10 cellular contexts compared by ENCODE assay signal in the genomic region with DNA sequence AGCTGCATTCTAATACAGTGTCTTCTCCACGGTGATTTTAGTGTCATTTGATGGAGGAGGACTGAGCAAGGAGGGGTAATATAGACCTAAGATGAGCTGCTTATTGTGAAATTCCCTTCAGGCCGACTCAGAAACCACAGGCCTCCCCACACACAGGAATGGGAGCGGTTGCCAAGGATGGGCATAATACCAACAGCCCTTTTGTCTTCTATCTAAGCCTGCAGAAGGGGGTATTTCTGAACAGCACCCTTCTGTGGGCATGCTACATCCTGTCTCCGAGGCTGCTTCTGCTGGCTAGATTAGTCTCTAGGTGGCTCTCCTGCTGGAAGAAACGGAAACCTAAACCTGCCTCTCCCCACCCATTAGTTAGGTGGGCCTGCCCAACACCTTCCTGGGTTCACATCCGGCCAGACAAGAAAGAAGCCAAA.
DNase-seq lines count a peak whose midpoint lies in the region; ATAC-seq and TF ChIP-seq lines count a peak whose summit lies in the region.
"Had no signal": no experiment of that assay in that cellular context is flagged by ENCODE, and none has a peak within 500 bp of the region (broad histone marks: within the 10 kb centered on the region; RNA-seq: fewer than 3 reads in every experiment).

No MANE protein-coding gene starts in this region.

- no peak for ATAC-seq in activated CD4-positive, alpha-beta T cell treated with anti-CD3 and anti-CD28 coated beads for 36 hours
- ATAC-seq in esophagus mucosa (peak; percentile 71), HG02981 (IDR thresholded peaks at IDR 0.05; ENCODE audit: unreplicated experiment) (no peak)
- peak; percentile 66 for ATAC-seq in stimulated activated effector memory CD8-positive, alpha-beta T cell treated with anti-CD3 and anti-CD28 coated beads, Interleukin-12 subunit alpha, Interleukin-12 subunit beta, amount 100 ng/mL, for 72 hours

- H3K4me2 ChIP-seq in SU-DHL-6 (ENCODE audit: low read depth, low read length, poor library complexity, severe bottlenecking), result no peak overlapping the region

- CTCF ChIA-PET in activated CD4-positive, alpha-beta T cell treated with anti-CD3 and anti-CD28 coated beads for 36 hours (lab: Charles Lee), result interaction anchor here (0.6 to 3.8 kb wide), 41 partner anchors 8 to 1153 kb away, joined by 3 to 56 read pairs (median 4); no protein-coding TSS in a partner anchor

- H3K27ac ChIP-seq in SU-DHL-6 (ENCODE audit: low read depth, low read length) (no peak overlapping the region), sigmoid colon (no peak overlapping the region)

- H3K27ac Mint-ChIP-seq in activated CD4-positive, alpha-beta T cell treated with anti-CD3 and anti-CD28 coated beads for 36 hours, result peak overlapping the region; percentile 4
- H3K27ac Mint-ChIP-seq in stimulated activated effector memory CD8-positive, alpha-beta T cell treated with anti-CD3 and anti-CD28 coated beads, Interleukin-12 subunit alpha, Interleukin-12 subunit beta, amount 100 ng/mL, for 72 hours, result peak overlapping the region; percentile 89

- peaks cover 17% of the 10 kb centered on the region for H3K4me1 Mint-ChIP-seq in activated CD4-positive, alpha-beta T cell treated with anti-CD3 and anti-CD28 coated beads for 36 hours
- H3K4me1 Mint-ChIP-seq in stimulated activated effector memory CD8-positive, alpha-beta T cell treated with anti-CD3 and anti-CD28 coated beads, Interleukin-12 subunit alpha, Interleukin-12 subunit beta, amount 100 ng/mL, for 72 hours, result peaks cover 40% of the 10 kb centered on the region

- no peak for TF ChIP-seq EP300 in sigmoid colon (IDR thresholded peaks at IDR 0.05)

- H3K27me3 ChIP-seq in SU-DHL-6 (ENCODE audit: low read length) (no peaks in the 10 kb centered on the region), sigmoid colon (no peaks in the 10 kb centered on the region)

- no peaks in the 10 kb centered on the region for H3K27me3 Mint-ChIP-seq in activated CD4-positive, alpha-beta T cell treated with anti-CD3 and anti-CD28 coated beads for 36 hours
- H3K27me3 Mint-ChIP-seq: CD4-positive, CD25-positive, alpha-beta regulatory T cell had no signal

- H3K9ac ChIP-seq in SU-DHL-6 (ENCODE audit: low read length), result no peak overlapping the region

- no peaks in the 10 kb centered on the region for H3K79me2 ChIP-seq in SU-DHL-6 (ENCODE audit: insufficient read depth, low read length)

- H3F3A ChIP-seq in SU-DHL-6 (ENCODE audit: insufficient read depth), result no peaks in the 10 kb centered on the region

- no peak for TF ChIP-seq POLR2A in sigmoid colon (IDR thresholded peaks at IDR 0.05)

- H3K4me1 ChIP-seq in sigmoid colon, result peaks cover 0 to 11% (median 5%) of the 10 kb centered on the region in 4 donors

- TF ChIP-seq CTCF in SU-DHL-6 (IDR thresholded peaks at IDR 0.05; ENCODE audit: insufficient read depth, low read length, poor library complexity, severe bottlenecking), result peak; percentile 1
- peak in 1 of 4 experiments; percentile 6 for TF ChIP-seq CTCF in sigmoid colon (IDR thresholded peaks at IDR 0.05)

- no peaks in the 10 kb centered on the region for H4K20me1 ChIP-seq in SU-DHL-6 (ENCODE audit: low read depth, low read length)

- H3K9me3 ChIP-seq in SU-DHL-6 (ENCODE audit: insufficient read depth, low read length) (no peaks in the 10 kb centered on the region), sigmoid colon (no peaks in the 10 kb centered on the region)

- H3K4me3 Mint-ChIP-seq in activated CD4-positive, alpha-beta T cell treated with anti-CD3 and anti-CD28 coated beads for 36 hours, result no peak overlapping the region
- peak overlapping the region; percentile 42 for H3K4me3 Mint-ChIP-seq in stimulated activated effector memory CD8-positive, alpha-beta T cell treated with anti-CD3 and anti-CD28 coated beads, Interleukin-12 subunit alpha, Interleukin-12 subunit beta, amount 100 ng/mL, for 72 hours

- WGBS in sigmoid colon, 2 donors, result 65 to 71% methylated on average over 6 of the region's 6 CpGs

- no peak overlapping the region for H2AFZ ChIP-seq in SU-DHL-6 (ENCODE audit: low read depth, low read length, severe bottlenecking)

- intact Hi-C loops in activated CD4-positive, alpha-beta T cell treated with anti-CD3 and anti-CD28 coated beads for 36 hours (cut with DNase I, micrococcal nuclease), result loop anchor here (1.0 to 10.0 kb wide), 7 partner anchors 73 to 541 kb away; no protein-coding TSS in a partner anchor
- intact Hi-C loops in sigmoid colon (cut with DNase I), result loop anchor here (2.0 to 5.0 kb wide), 4 partner anchors 73 to 540 kb away; no protein-coding TSS in a partner anchor

- no peaks in the 10 kb centered on the region for H3K9me3 Mint-ChIP-seq in activated CD4-positive, alpha-beta T cell treated with anti-CD3 and anti-CD28 coated beads for 36 hours (ENCODE audit: low read depth)
- H3K9me3 Mint-ChIP-seq in stimulated activated effector memory CD8-positive, alpha-beta T cell treated with anti-CD3 and anti-CD28 coated beads, Interleukin-12 subunit alpha, Interleukin-12 subunit beta, amount 100 ng/mL, for 72 hours, result no peaks in the 10 kb centered on the region
- H3K9me3 Mint-ChIP-seq: CD4-positive, CD25-positive, alpha-beta regulatory T cell had no signal

- H3K36me3 ChIP-seq in SU-DHL-6 (ENCODE audit: low read length) (no peaks in the 10 kb centered on the region), sigmoid colon (peaks cover 0 to 7% (median 0%) of the 10 kb centered on the region in 4 donors)

- peaks cover 2% of the 10 kb centered on the region for H3K36me3 Mint-ChIP-seq in activated CD4-positive, alpha-beta T cell treated with anti-CD3 and anti-CD28 coated beads for 36 hours (ENCODE audit: low read depth)
- H3K36me3 Mint-ChIP-seq in stimulated activated effector memory CD8-positive, alpha-beta T cell treated with anti-CD3 and anti-CD28 coated beads, Interleukin-12 subunit alpha, Interleukin-12 subunit beta, amount 100 ng/mL, for 72 hours, result peaks cover 6% of the 10 kb centered on the region

- no peak for DNase-seq in activated CD4-positive, alpha-beta T cell treated with anti-CD3 and anti-CD28 coated beads for 36 hours
- DNase-seq in activated CD4-positive, alpha-beta T cell treated with anti-CD3 and anti-CD28 coated beads, Interleukin-2, amount 50 U/mL, for 48 hours, result no peak
- DNase-seq in stimulated activated effector memory CD8-positive, alpha-beta T cell treated with anti-CD3 and anti-CD28 coated beads, Interleukin-12 subunit alpha, Interleukin-12 subunit beta, amount 100 ng/mL, for 72 hours (ENCODE audit: low spot score in 2 of 2), result no peak
- DNase-seq in EL, result no peak
- DNase-seq in sigmoid colon, result no peak

- H3K9me2 ChIP-seq in SU-DHL-6 (replicated peaks; ENCODE audit: insufficient read depth, low read length), result no peaks in the 10 kb centered on the region

- POLR2A ChIA-PET in activated CD4-positive, alpha-beta T cell treated with anti-CD3 and anti-CD28 coated beads for 36 hours (lab: Charles Lee), result interaction anchor here (1.3 kb wide), 1 partner anchor 429 kb away, joined by 3 read pairs; no protein-coding TSS in a partner anchor

- H3K4me3 ChIP-seq in SU-DHL-6 (ENCODE audit: insufficient read depth, low read length, poor library complexity, severe bottlenecking), result no peak overlapping the region
- no peak overlapping the region for H3K4me3 ChIP-seq in sigmoid colon
- H3K4me3 ChIP-seq: lung had no signal

Comparison
In these comparisons a context has a peak if more than half of its experiments do, and no peak if none do; other contexts are left out.
1. ATAC-seq: peak in esophagus mucosa (single experiment) and stimulated activated effector memory CD8-positive, alpha-beta T cell treated with anti-CD3 and anti-CD28 coated beads, Interleukin-12 subunit alpha, Interleukin-12 subunit beta, amount 100 ng/mL, for 72 hours (single experiment); none in activated CD4-positive, alpha-beta T cell treated with anti-CD3 and anti-CD28 coated beads for 36 hours (single experiment) and HG02981 (single experiment).